1 cellular context compared by ENCODE assay signal in genomic region chr11:797300-798092, GRCh38.
A peak's percentile ranks its signal among the peaks of the same experiment; 100 is the strongest.
TF ChIP-seq lines count a peak whose summit lies in the region.

No MANE protein-coding gene starts in this region.

TF ChIP-seq in HepG2, 621 proteins besides CTCF, POLR2A, EP300 and RAD21 (continued from another document and continues in another):
- TF ChIP-seq POGK (CRISPR knock-in tag; conservative IDR thresholded peaks at IDR 0.05) (no peak; the same call in 1 of the 2 replicates), CREB1 (IDR thresholded peaks at IDR 0.05) (no peak), CREB1 (CRISPR knock-in tag; IDR thresholded peaks at IDR 0.05) (no peak), ZBTB21 (CRISPR knock-in tag; IDR thresholded peaks at IDR 0.05) (no peak), GTF3A (CRISPR knock-in tag; conservative IDR thresholded peaks at IDR 0.05) (no peak), THAP7 (CRISPR knock-in tag; IDR thresholded peaks at IDR 0.05) (no peak), ZNF891 (CRISPR knock-in tag; IDR thresholded peaks at IDR 0.05) (peak; percentile 60; the same call in 1 of the 2 replicates), CEBPZ (IDR thresholded peaks at IDR 0.05; ENCODE audit: low read length) (no peak), NFRKB (IDR thresholded peaks at IDR 0.05) (no peak), ATF2 (CRISPR knock-in tag; IDR thresholded peaks at IDR 0.05) (no peak; the same call in 1 of the 2 replicates), FUBP1 (CRISPR knock-in tag; IDR thresholded peaks at IDR 0.05; ENCODE audit: borderline replicate concordance) (no peak), MTA3 (CRISPR knock-in tag; IDR thresholded peaks at IDR 0.05) (no peak), ZNF317 (CRISPR knock-in tag; IDR thresholded peaks at IDR 0.05) (peak; percentile 26; the same call in 1 of the 2 replicates), ZBTB34 (CRISPR knock-in tag; IDR thresholded peaks at IDR 0.05) (no peak), ZNF17 (CRISPR knock-in tag; IDR thresholded peaks at IDR 0.05) (no peak), BCL6 (CRISPR knock-in tag; IDR thresholded peaks at IDR 0.05) (no peak), ATRX (CRISPR knock-in tag; IDR thresholded peaks at IDR 0.05; ENCODE audit: borderline replicate concordance) (no peak), GMEB2 (CRISPR knock-in tag; IDR thresholded peaks at IDR 0.05; ENCODE audit: low read depth) (no peak; the same call in 1 of the 2 replicates), PATZ1 (CRISPR knock-in tag; IDR thresholded peaks at IDR 0.05) (no peak; the same call in none of the 2 replicates), ZNF660 (CRISPR knock-in tag; IDR thresholded peaks at IDR 0.05; ENCODE audit: borderline replicate concordance, low read depth) (no peak), SRF (IDR thresholded peaks at IDR 0.05; ENCODE audit: low read depth, low read length) (peak; percentile 70; the same call in 1 of the 2 replicates), SNRNP70 (IDR thresholded peaks at IDR 0.05; ENCODE audit: low read depth, low read length) (no peak), CEBPB (IDR thresholded peaks at IDR 0.05; ENCODE audit: borderline replicate concordance, low read depth, low read length) (no peak), ZNF790 (CRISPR knock-in tag; IDR thresholded peaks at IDR 0.05; ENCODE audit: borderline replicate concordance) (no peak; the same call in 1 of the 2 replicates), ZNF510 (CRISPR knock-in tag; IDR thresholded peaks at IDR 0.05; ENCODE audit: low read depth) (no peak), RFX3 (CRISPR knock-in tag; IDR thresholded peaks at IDR 0.05) (peak; percentile 80), ZBTB2 (CRISPR knock-in tag; IDR thresholded peaks at IDR 0.05; ENCODE audit: low read depth) (no peak), ZNF549 (CRISPR knock-in tag; IDR thresholded peaks at IDR 0.05) (no peak), SALL2 (CRISPR knock-in tag; IDR thresholded peaks at IDR 0.05) (no peak), GPN1 (CRISPR knock-in tag; IDR thresholded peaks at IDR 0.05; ENCODE audit: borderline replicate concordance) (peak; percentile 14; the same call in 1 of the 2 replicates), ZNF343 (CRISPR knock-in tag; IDR thresholded peaks at IDR 0.05) (no peak), CEBPG (CRISPR knock-in tag; IDR thresholded peaks at IDR 0.05) (no peak), IRF9 (CRISPR knock-in tag; IDR thresholded peaks at IDR 0.05; ENCODE audit: borderline replicate concordance) (peak; percentile 63; the same call in 1 of the 2 replicates), SRY (CRISPR knock-in tag; IDR thresholded peaks at IDR 0.05) (no peak), TAF15 (IDR thresholded peaks at IDR 0.05; ENCODE audit: low read depth, low read length, poor library complexity, severe bottlenecking) (no peak), NKX3-1 (CRISPR knock-in tag; IDR thresholded peaks at IDR 0.05) (no peak), ZNF567 (CRISPR knock-in tag; IDR thresholded peaks at IDR 0.05; ENCODE audit: borderline replicate concordance) (no peak), ZFY (CRISPR knock-in tag; IDR thresholded peaks at IDR 0.05) (peak; percentile 69), U2AF2 (IDR thresholded peaks at IDR 0.05; ENCODE audit: low read depth, low read length) (no peak), ZNF784 (CRISPR knock-in tag; IDR thresholded peaks at IDR 0.05; ENCODE audit: borderline replicate concordance) (no peak; the same call in 1 of the 2 replicates), POLR2G (IDR thresholded peaks at IDR 0.05; ENCODE audit: low read depth, low read length) (0 out of 2 replicates have a peak, but pooled peaks have one; percentile 14), ZNF362 (CRISPR knock-in tag; IDR thresholded peaks at IDR 0.05; ENCODE audit: borderline replicate concordance) (peak; percentile 27; the same call in 1 of the 2 replicates), ARHGAP35 (CRISPR knock-in tag; IDR thresholded peaks at IDR 0.05; ENCODE audit: borderline replicate concordance) (0 out of 2 replicates have a peak, but pooled peaks have one; percentile 69)
